In genomic region chr16:7057458-7057857, GRCh38 we compare ENCODE assay signal across 24 cellular contexts.
"Had no signal": no experiment of that assay in that cellular context is flagged by ENCODE, and none has a peak within 500 bp of the region (broad histone marks: within the 10 kb centered on the region; RNA-seq: fewer than 3 reads in every experiment).

No MANE protein-coding gene starts in this region.

- H3K4me1 Mint-ChIP-seq: activated CD4-positive, alpha-beta memory T cell treated with anti-CD3 and anti-CD28 coated beads, Interleukin-2, amount 10 ng/mL, durations not matched to agents 7 days and 5 days; activated CD4-positive, alpha-beta T cell treated with anti-CD3 and anti-CD28 coated beads for 36 hours; activated CD4-positive, alpha-beta T cell treated with anti-CD3 and anti-CD28 coated beads, Interleukin-2, amount 10 ng/mL, durations not matched to agents 24 days and 14 days had no signal

- H3K27ac ChIP-seq: body of pancreas, epithelial cell of prostate, esophagus squamous epithelium had no signal

- H3K27me3 ChIP-seq: body of pancreas, esophagus squamous epithelium had no signal

- H3K36me3 ChIP-seq: esophagus squamous epithelium had no signal

- H3K27me3 Mint-ChIP-seq: activated CD4-positive, alpha-beta memory T cell treated with anti-CD3 and anti-CD28 coated beads, Interleukin-2, amount 10 ng/mL, durations not matched to agents 7 days and 5 days; activated CD4-positive, alpha-beta T cell treated with anti-CD3 and anti-CD28 coated beads for 36 hours; activated CD4-positive, alpha-beta T cell treated with anti-CD3 and anti-CD28 coated beads, Interleukin-2, amount 10 ng/mL, durations not matched to agents 24 days and 14 days; activated naive CD8-positive, alpha-beta T cell; activated T-cell treated with anti-CD3 and anti-CD28 coated beads, Interleukin-2, amount 50 U/mL, for 24 hours; effector memory CD8-positive, alpha-beta T cell had no signal

- H3K4me3 ChIP-seq: body of pancreas, esophagus squamous epithelium had no signal

- H3K4me1 ChIP-seq: body of pancreas, esophagus squamous epithelium had no signal

- DNase-seq: activated CD4-positive, alpha-beta memory T cell treated with anti-CD3 and anti-CD28 coated beads, Interleukin-2, amount 10 ng/mL, durations not matched to agents 7 days and 5 days; activated CD4-positive, alpha-beta T cell treated with anti-CD3 and anti-CD28 coated beads for 36 hours; activated CD4-positive, alpha-beta T cell treated with anti-CD3 and anti-CD28 coated beads, Interleukin-2, amount 10 ng/mL, durations not matched to agents 24 days and 14 days; activated CD4-positive, alpha-beta T cell treated with anti-CD3 and anti-CD28 coated beads, Interleukin-2, amount 50 U/mL, for 4 hours; activated CD4-positive, CD25-positive, alpha-beta regulatory T cell; activated CD4-positive, CD25-positive, alpha-beta regulatory T cell treated with anti-CD3 and anti-CD28 coated beads, Interleukin-2, amount 50 U/mL, for 72 hours; activated CD8-positive, alpha-beta memory T cell treated with anti-CD3 and anti-CD28 coated beads, Interleukin-2, amount 50 U/mL, for 48 hours; activated gamma-delta T cell treated with Interleukin-2 at 50 U/mL for 16 hours; activated naive CD4-positive, alpha-beta T cell treated with anti-CD3 and anti-CD28 coated beads, Interleukin-2, amount 50 U/mL, for 16 hours; activated naive CD4-positive, alpha-beta T cell treated with Interleukin-2 at 50 U/mL for 16 hours; activated T-cell treated with anti-CD3 and anti-CD28 coated beads for 4 hours; activated T-cell treated with anti-CD3 and anti-CD28 coated beads, Interleukin-2, amount 50 U/mL, for 24 hours; activated T-cell treated with anti-CD3 and anti-CD28 coated beads, Interleukin-2, amount 50 U/mL, for 72 hours; amniotic stem cell; aorta; body of pancreas; cortex of kidney; dermis blood vessel endothelial cell; effector CD4-positive, alpha-beta T cell; effector memory CD8-positive, alpha-beta T cell; esophagus squamous epithelium; T-helper 2 cell had no signal

- H3K27ac Mint-ChIP-seq: activated CD4-positive, alpha-beta memory T cell treated with anti-CD3 and anti-CD28 coated beads, Interleukin-2, amount 10 ng/mL, durations not matched to agents 7 days and 5 days; activated CD4-positive, alpha-beta T cell treated with anti-CD3 and anti-CD28 coated beads for 36 hours; activated CD4-positive, alpha-beta T cell treated with anti-CD3 and anti-CD28 coated beads, Interleukin-2, amount 10 ng/mL, durations not matched to agents 24 days and 14 days; activated naive CD8-positive, alpha-beta T cell; activated T-cell treated with anti-CD3 and anti-CD28 coated beads, Interleukin-2, amount 50 U/mL, for 24 hours; activated T-cell treated with anti-CD3 and anti-CD28 coated beads, Interleukin-2, amount 50 U/mL, for 72 hours; effector memory CD8-positive, alpha-beta T cell had no signal

- H3K4me3 Mint-ChIP-seq: activated CD4-positive, alpha-beta memory T cell treated with anti-CD3 and anti-CD28 coated beads, Interleukin-2, amount 10 ng/mL, durations not matched to agents 7 days and 5 days; activated CD4-positive, alpha-beta T cell treated with anti-CD3 and anti-CD28 coated beads for 36 hours; activated CD4-positive, alpha-beta T cell treated with anti-CD3 and anti-CD28 coated beads, Interleukin-2, amount 10 ng/mL, durations not matched to agents 24 days and 14 days; activated naive CD8-positive, alpha-beta T cell; activated T-cell treated with anti-CD3 and anti-CD28 coated beads, Interleukin-2, amount 50 U/mL, for 24 hours; activated T-cell treated with anti-CD3 and anti-CD28 coated beads, Interleukin-2, amount 50 U/mL, for 72 hours; effector memory CD8-positive, alpha-beta T cell had no signal

- H3K36me3 Mint-ChIP-seq: activated naive CD8-positive, alpha-beta T cell had no signal

- ATAC-seq: activated CD4-positive, alpha-beta T cell treated with anti-CD3 and anti-CD28 coated beads for 36 hours; activated T-cell treated with anti-CD3 and anti-CD28 coated beads, Interleukin-2, amount 50 U/mL, for 72 hours; body of pancreas; effector memory CD8-positive, alpha-beta T cell had no signal

- H3K9me3 ChIP-seq: body of pancreas, esophagus squamous epithelium had no signal
